10 cellular contexts compared by ENCODE assay signal in the genomic region with DNA sequence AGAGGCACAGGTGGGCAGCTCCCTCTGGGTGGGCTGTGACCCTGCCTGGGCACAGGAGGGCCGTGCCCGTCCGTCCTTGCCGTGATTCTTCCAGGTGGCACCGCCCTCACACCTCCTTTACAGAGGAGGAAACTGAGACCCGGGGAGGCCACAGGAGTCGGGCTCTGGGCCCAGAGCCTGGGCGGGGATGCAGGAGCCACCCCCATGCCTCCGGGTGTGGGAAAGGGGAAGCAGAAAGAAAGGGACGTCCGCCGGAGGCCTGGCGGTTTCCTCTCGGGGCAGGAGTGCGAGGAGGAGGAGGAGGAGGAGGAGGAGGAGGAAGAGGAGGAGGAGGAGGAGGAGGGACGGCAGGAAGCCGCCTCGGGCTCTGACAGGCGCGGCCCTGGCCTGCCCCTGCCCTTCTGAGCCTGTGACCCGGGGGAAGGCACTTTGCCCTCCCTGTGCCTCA. TPM values are rescaled to one million over a fixed set of nuclear protein-coding genes. Genes with fewer than 3 reads are reported as not detected.
A peak's percentile ranks its signal among the peaks of the same experiment; 100 is the strongest.
DNase-seq lines count a peak whose midpoint lies in the region; ATAC-seq and TF ChIP-seq lines count a peak whose summit lies in the region.
"Had no signal": no experiment of that assay in that cellular context is flagged by ENCODE, and none has a peak within 500 bp of the region (broad histone marks: within the 10 kb centered on the region; RNA-seq: fewer than 3 reads in every experiment).

No MANE protein-coding gene starts in this region.

- H3K27ac Mint-ChIP-seq in activated CD4-positive, alpha-beta memory T cell treated with anti-CD3 and anti-CD28 coated beads for 36 hours: peak overlapping the region; percentile 80
- H3K27ac Mint-ChIP-seq in stimulated activated naive CD8-positive, alpha-beta T cell treated with anti-CD3 and anti-CD28 coated beads, Interleukin-15, amount 100 ng/mL, for 72 hours: peak overlapping the region; percentile 94 to 95

- no peaks in the 10 kb centered on the region for H3K36me3 ChIP-seq in prostate gland

- peak overlapping the region; percentile 74 for H3K4me3 Mint-ChIP-seq in activated CD4-positive, alpha-beta memory T cell treated with anti-CD3 and anti-CD28 coated beads for 36 hours
- peak overlapping the region; percentile 87 for H3K4me3 Mint-ChIP-seq in stimulated activated naive CD8-positive, alpha-beta T cell treated with anti-CD3 and anti-CD28 coated beads, Interleukin-15, amount 100 ng/mL, for 72 hours

- no peak for ATAC-seq in stimulated activated naive CD8-positive, alpha-beta T cell treated with anti-CD3 and anti-CD28 coated beads, Interleukin-15, amount 100 ng/mL, for 72 hours

- peak; percentile 77 for DNase-seq in SIG-M5 treated with dmso at 0.1 percent for 504 hours (lab: John Stamatoyannopoulos, UW; ENCODE audit: unreplicated experiment)
- DNase-seq in SIG-M5 (lab: John Stamatoyannopoulos, UW): no peak
- DNase-seq in activated CD4-positive, alpha-beta memory T cell treated with anti-CD3 and anti-CD28 coated beads for 36 hours: peak; percentile 50
- DNase-seq in cardiac septum (ENCODE audit: low spot score): peak; percentile 94
- no peak for DNase-seq in stimulated activated naive CD8-positive, alpha-beta T cell treated with anti-CD3 and anti-CD28 coated beads, Interleukin-15, amount 100 ng/mL, for 72 hours
- DNase-seq in middle frontal gyrus (ENCODE audit: extremely low spot score, low spot score): no peak
- no peak for DNase-seq in prostate gland (ENCODE audit: low spot score)
- DNase-seq in foreskin fibroblast: no peak
- DNase-seq: RPMI8226 had no signal

- CTCF ChIA-PET in activated CD4-positive, alpha-beta memory T cell treated with anti-CD3 and anti-CD28 coated beads for 36 hours (lab: Charles Lee): interaction anchor here (0.6 to 4.4 kb wide), 10 partner anchors 12 to 32 kb away, joined by 4 to 44 read pairs (median 7); partner anchors contain the start of gene SH2B3

- no peaks in the 10 kb centered on the region for H3K27me3 ChIP-seq in prostate gland (replicated peaks; ENCODE audit: insufficient read depth)

- POLR2A ChIA-PET in activated CD4-positive, alpha-beta memory T cell treated with anti-CD3 and anti-CD28 coated beads for 36 hours (lab: Charles Lee): interaction anchor here (1.3 to 2.8 kb wide), 2 partner anchors 16 to 21 kb away, joined by 4 to 29 read pairs; no protein-coding TSS in a partner anchor

- H3K36me3 Mint-ChIP-seq in activated CD4-positive, alpha-beta memory T cell treated with anti-CD3 and anti-CD28 coated beads for 36 hours: peaks cover 11% of the 10 kb centered on the region

- TF ChIP-seq POLR2A in prostate gland (IDR thresholded peaks at IDR 0.05): no peak

- no peaks in the 10 kb centered on the region for H3K27me3 Mint-ChIP-seq in activated CD4-positive, alpha-beta memory T cell treated with anti-CD3 and anti-CD28 coated beads for 36 hours
- H3K27me3 Mint-ChIP-seq in stimulated activated naive CD8-positive, alpha-beta T cell treated with anti-CD3 and anti-CD28 coated beads, Interleukin-15, amount 100 ng/mL, for 72 hours: no peaks in the 10 kb centered on the region

- H3K27ac ChIP-seq in prostate gland: no peak overlapping the region
- H3K27ac ChIP-seq: 22Rv1 had no signal

- H3K4me3 ChIP-seq in prostate gland (no peak overlapping the region), foreskin fibroblast (ENCODE audit: low read depth in 1 of 2, low read length in 2 of 2) (no peak overlapping the region)

- WGBS in prostate gland: 72% methylated on average over 21 of the region's 21 CpGs

- no peak for TF ChIP-seq CTCF in prostate gland (IDR thresholded peaks at IDR 0.05)
- TF ChIP-seq CTCF in foreskin fibroblast (IDR thresholded peaks at IDR 0.05; ENCODE audit: low read depth, low read length): no peak

- H3K9me3 ChIP-seq in prostate gland: no peaks in the 10 kb centered on the region

- intact Hi-C loops in activated CD4-positive, alpha-beta memory T cell treated with anti-CD3 and anti-CD28 coated beads for 36 hours (cut with micrococcal nuclease): no loop called here
- intact Hi-C loops in cardiac septum (cut with DNase I) (no loop called here), prostate gland (cut with DNase I) (no loop called here)

- H3K4me1 ChIP-seq in prostate gland (replicated peaks): no peaks in the 10 kb centered on the region

- no peaks in the 10 kb centered on the region for H3K9me3 Mint-ChIP-seq in activated CD4-positive, alpha-beta memory T cell treated with anti-CD3 and anti-CD28 coated beads for 36 hours
- no peaks in the 10 kb centered on the region for H3K9me3 Mint-ChIP-seq in stimulated activated naive CD8-positive, alpha-beta T cell treated with anti-CD3 and anti-CD28 coated beads, Interleukin-15, amount 100 ng/mL, for 72 hours

- peaks cover 90% of the 10 kb centered on the region for H3K4me1 Mint-ChIP-seq in activated CD4-positive, alpha-beta memory T cell treated with anti-CD3 and anti-CD28 coated beads for 36 hours (ENCODE audit: low read depth)
- peaks cover 99% of the 10 kb centered on the region for H3K4me1 Mint-ChIP-seq in stimulated activated naive CD8-positive, alpha-beta T cell treated with anti-CD3 and anti-CD28 coated beads, Interleukin-15, amount 100 ng/mL, for 72 hours

RNA-seq across cellular contexts. Expression of gene SH2B3, which starts 23.0 kb away (rescaled TPM):
- 10 to 100 TPM; 32.6 to 34.2 TPM for total RNA-seq in activated CD4-positive, alpha-beta memory T cell treated with anti-CD3 and anti-CD28 coated beads for 36 hours
- total RNA-seq in cardiac septum (33.7 TPM), prostate gland (10 to 100 TPM; 13.3 to 34.8 TPM)

RNA-seq across cellular contexts. Expression of gene PHETA1, which starts 59.9 kb away (rescaled TPM):
- 1 to 10 TPM; 1.4 to 2.2 TPM for total RNA-seq in activated CD4-positive, alpha-beta memory T cell treated with anti-CD3 and anti-CD28 coated beads for 36 hours
- total RNA-seq in cardiac septum: 18.6 TPM
- total RNA-seq in prostate gland: 10 to 100 TPM; 11.5 to 29.9 TPM

Comparison
In these comparisons a context has a peak if more than half of its experiments do, and no peak if none do; other contexts are left out.
1. DNase-seq: peak in SIG-M5 treated with dmso at 0.1 percent for 504 hours (single experiment), activated CD4-positive, alpha-beta memory T cell treated with anti-CD3 and anti-CD28 coated beads for 36 hours (single experiment) and cardiac septum (single experiment); none in SIG-M5 (single experiment), stimulated activated naive CD8-positive, alpha-beta T cell treated with anti-CD3 and anti-CD28 coated beads, Interleukin-15, amount 100 ng/mL, for 72 hours (0 of 2), middle frontal gyrus (single experiment), prostate gland (single experiment) and foreskin fibroblast (0 of 2).